In genomic region chr2:236107971-236108625, GRCh38 we compare ENCODE assay signal across 20 cellular contexts.
DNase-seq lines count a peak whose midpoint lies in the region; ATAC-seq and TF ChIP-seq lines count a peak whose summit lies in the region.
"Had no signal": no experiment of that assay in that cellular context is flagged by ENCODE, and none has a peak within 500 bp of the region (broad histone marks: within the 10 kb centered on the region; RNA-seq: fewer than 3 reads in every experiment).

No MANE protein-coding gene starts in this region.

- DNase-seq in left kidney (ENCODE audit: low read depth, low spot score), result peak; percentile 65
- no peak for DNase-seq in trophoblast cell
- DNase-seq in activated T-cell treated with anti-CD3 and anti-CD28 coated beads, Interleukin-2, amount 50 U/mL, for 72 hours, result no peak
- DNase-seq in stimulated activated CD4-positive, alpha-beta T cell treated with anti-CD3 and anti-CD28 coated beads, Interleukin-2, amount 100 ng/mL, for 48 hours, result no peak
- DNase-seq in mesenteric fat pad (ENCODE audit: low spot score), result no peak
- DNase-seq: activated CD4-positive, alpha-beta T cell treated with anti-CD3 and anti-CD28 coated beads, Interleukin-2, amount 10 ng/mL, durations not matched to agents 24 days and 14 days; anterior cingulate cortex; heart left ventricle; left lung; NCI-H1092; NCI-H2029; psoas muscle; stimulated activated CD4-positive, alpha-beta T cell treated with anti-CD3 and anti-CD28 coated beads, Interleukin-1b, Interleukin-23, amount 100 ng/mL, for 48 hours had no signal

- H3K79me1 ChIP-seq in trophoblast cell (ENCODE audit: low read length), result no peaks in the 10 kb centered on the region

- peak overlapping the region; percentile 26 to 67 (median 40); a peak in 18 of 22 replicates for H3K4me2 ChIP-seq in BLaER1 treated with 17β-estradiol and CSF1 and Interleukin-3, amounts not matched to agents 10 nM and 100 nM
- peak overlapping the region; percentile 42 for H3K4me2 ChIP-seq in trophoblast cell (ENCODE audit: low read length)

- no peak overlapping the region for H2BK5ac ChIP-seq in trophoblast cell (ENCODE audit: low read depth, low read length, poor library complexity)

- WGBS in trophoblast cell (ENCODE audit: extremely low coverage, insufficient coverage, insufficient read length), result no CpG with 5 or more reads among the region's 20 CpGs

- no peak overlapping the region for H3K14ac ChIP-seq in trophoblast cell (ENCODE audit: low read length)

- no peak overlapping the region for H3K23ac ChIP-seq in trophoblast cell (ENCODE audit: low read length)

- H3K27me3 ChIP-seq in BLaER1 treated with 17β-estradiol and CSF1 and Interleukin-3, amounts not matched to agents 10 nM and 100 nM, result no peaks in the 10 kb centered on the region
- H3K27me3 ChIP-seq in trophoblast cell (ENCODE audit: insufficient read depth, low read length), result no peaks in the 10 kb centered on the region
- H3K27me3 ChIP-seq: heart left ventricle, left lung had no signal

- H4K8ac ChIP-seq in trophoblast cell (ENCODE audit: low read depth, low read length), result no peak overlapping the region

- H3K9ac ChIP-seq in BLaER1 treated with 17β-estradiol and CSF1 and Interleukin-3, amounts not matched to agents 10 nM and 100 nM, result no peak overlapping the region
- no peak overlapping the region for H3K9ac ChIP-seq in trophoblast cell (ENCODE audit: low read length)

- no peak for TF ChIP-seq CTCF in brain (conservative IDR thresholded peaks at IDR 0.05)

- peaks cover 0 to 9% (median 0%) of the 10 kb centered on the region in 11 experiments; a peak in 2 of 22 replicates for H3K36me3 ChIP-seq in BLaER1 treated with 17β-estradiol and CSF1 and Interleukin-3, amounts not matched to agents 10 nM and 100 nM
- no peaks in the 10 kb centered on the region for H3K36me3 ChIP-seq in trophoblast cell (ENCODE audit: control insufficient read depth in 1 of 2, insufficient read depth in 2 of 2, low read length in 2 of 2)
- H3K36me3 ChIP-seq: heart left ventricle, left lung, neutrophil had no signal

- H2AFZ ChIP-seq in trophoblast cell (ENCODE audit: insufficient read depth, low read length, poor library complexity), result no peak overlapping the region

- H4K12ac ChIP-seq in trophoblast cell (ENCODE audit: low read depth, low read length), result no peak overlapping the region

- peaks cover 38% of the 10 kb centered on the region for H3K4me1 Mint-ChIP-seq in brain
- H3K4me1 Mint-ChIP-seq in activated T-cell treated with anti-CD3 and anti-CD28 coated beads, Interleukin-2, amount 50 U/mL, for 72 hours (ENCODE audit: low read depth), result no peaks in the 10 kb centered on the region
- H3K4me1 Mint-ChIP-seq: activated CD4-positive, alpha-beta T cell treated with anti-CD3 and anti-CD28 coated beads, Interleukin-2, amount 10 ng/mL, durations not matched to agents 24 days and 14 days; activated naive CD4-positive, alpha-beta T cell treated with anti-CD3 and anti-CD28 coated beads, Interleukin-2, amount 50 U/mL, for 24 hours; IgD-negative memory B cell had no signal

- H3K27ac Mint-ChIP-seq in brain, result peak overlapping the region in 3 of 5 experiments; percentile 29 to 71 (median 39)
- no peak overlapping the region for H3K27ac Mint-ChIP-seq in activated T-cell treated with anti-CD3 and anti-CD28 coated beads, Interleukin-2, amount 50 U/mL, for 72 hours
- H3K27ac Mint-ChIP-seq: activated CD4-positive, alpha-beta T cell treated with anti-CD3 and anti-CD28 coated beads, Interleukin-2, amount 10 ng/mL, durations not matched to agents 24 days and 14 days; activated naive CD4-positive, alpha-beta T cell treated with anti-CD3 and anti-CD28 coated beads, Interleukin-2, amount 50 U/mL, for 24 hours; IgD-negative memory B cell had no signal

- H3K9me3 Mint-ChIP-seq in brain, result peaks cover 0 to 4% (median 2%) of the 10 kb centered on the region in 5 experiments
- no peaks in the 10 kb centered on the region for H3K9me3 Mint-ChIP-seq in activated T-cell treated with anti-CD3 and anti-CD28 coated beads, Interleukin-2, amount 50 U/mL, for 72 hours
- H3K9me3 Mint-ChIP-seq: activated CD4-positive, alpha-beta T cell treated with anti-CD3 and anti-CD28 coated beads, Interleukin-2, amount 10 ng/mL, durations not matched to agents 24 days and 14 days; activated naive CD4-positive, alpha-beta T cell treated with anti-CD3 and anti-CD28 coated beads, Interleukin-2, amount 50 U/mL, for 24 hours had no signal

- no peak overlapping the region for H2BK12ac ChIP-seq in trophoblast cell (ENCODE audit: low read length)

- no peak overlapping the region for H3K4me3 ChIP-seq in BLaER1 treated with 17β-estradiol and CSF1 and Interleukin-3, amounts not matched to agents 10 nM and 100 nM
- no peak overlapping the region for H3K4me3 ChIP-seq in trophoblast cell (ENCODE audit: low read depth, low read length)
- H3K4me3 ChIP-seq: heart left ventricle, left lung, psoas muscle, skin epidermis had no signal

- H3K36me3 Mint-ChIP-seq in brain, result peaks cover 36% of the 10 kb centered on the region
- no peaks in the 10 kb centered on the region for H3K36me3 Mint-ChIP-seq in activated T-cell treated with anti-CD3 and anti-CD28 coated beads, Interleukin-2, amount 50 U/mL, for 72 hours (ENCODE audit: insufficient read depth in 2 of 2)
- H3K36me3 Mint-ChIP-seq: activated naive CD4-positive, alpha-beta T cell treated with anti-CD3 and anti-CD28 coated beads, Interleukin-2, amount 50 U/mL, for 24 hours; IgD-negative memory B cell had no signal

- no peak overlapping the region for H3K18ac ChIP-seq in trophoblast cell (ENCODE audit: low read length)

- peaks cover 0 to 24% (median 0%) of the 10 kb centered on the region in 11 experiments; a peak in 6 of 22 replicates for H4K20me1 ChIP-seq in BLaER1 treated with 17β-estradiol and CSF1 and Interleukin-3, amounts not matched to agents 10 nM and 100 nM

- ATAC-seq in activated T-cell treated with anti-CD3 and anti-CD28 coated beads, Interleukin-2, amount 50 U/mL, for 72 hours (replicated peaks in 1 of 2), result no peak
- no peak for ATAC-seq in GM19455 (IDR thresholded peaks at IDR 0.05; ENCODE audit: unreplicated experiment)
- ATAC-seq: heart left ventricle, left lung, psoas muscle had no signal

- H4K91ac ChIP-seq in trophoblast cell (ENCODE audit: low read depth, low read length), result no peak overlapping the region

- no peak overlapping the region for H2BK120ac ChIP-seq in trophoblast cell (ENCODE audit: insufficient read depth, low read length, poor library complexity)

- no peak overlapping the region for H2AK5ac ChIP-seq in trophoblast cell (ENCODE audit: low read length)

- H3K27me3 Mint-ChIP-seq in brain, result no peaks in the 10 kb centered on the region
- peaks cover 10% of the 10 kb centered on the region for H3K27me3 Mint-ChIP-seq in activated T-cell treated with anti-CD3 and anti-CD28 coated beads, Interleukin-2, amount 50 U/mL, for 72 hours (ENCODE audit: low read depth)

- H3K79me2 ChIP-seq in trophoblast cell (ENCODE audit: control insufficient read depth, insufficient read depth, low read length, poor library complexity), result no peaks in the 10 kb centered on the region

- peaks cover 6 to 15% (median 12%) of the 10 kb centered on the region in 10 experiments; a peak in 18 of 20 replicates for H3K4me1 ChIP-seq in BLaER1 treated with 17β-estradiol and CSF1 and Interleukin-3, amounts not matched to agents 10 nM and 100 nM
- H3K4me1 ChIP-seq in trophoblast cell (ENCODE audit: control insufficient read depth in 1 of 2, insufficient read depth in 2 of 2, low read length in 2 of 2), result peaks cover 8 to 11% of the 10 kb centered on the region in 2 experiments
- H3K4me1 ChIP-seq: left lung, psoas muscle had no signal

- no peak overlapping the region for H3K27ac ChIP-seq in BLaER1 treated with 17β-estradiol and CSF1 and Interleukin-3, amounts not matched to agents 10 nM and 100 nM
- no peak overlapping the region for H3K27ac ChIP-seq in trophoblast cell (ENCODE audit: low read depth, low read length)
- H3K27ac ChIP-seq: heart left ventricle, left lung, neutrophil, psoas muscle, skin epidermis had no signal

- H3K4ac ChIP-seq in trophoblast cell (ENCODE audit: low read depth, low read length), result no peak overlapping the region

- H3K9me3 ChIP-seq in BLaER1 treated with 17β-estradiol and CSF1 and Interleukin-3, amounts not matched to agents 10 nM and 100 nM (replicated peaks in 1 of 11), result no peaks in the 10 kb centered on the region
- H3K9me3 ChIP-seq in trophoblast cell (ENCODE audit: insufficient read depth, low read depth, low read length), result no peaks in the 10 kb centered on the region
- H3K9me3 ChIP-seq: heart left ventricle, left lung, neutrophil, psoas muscle had no signal

- H3K4me3 Mint-ChIP-seq in brain, result peak overlapping the region in 4 of 5 experiments; percentile 1 to 63 (median 41)
- H3K4me3 Mint-ChIP-seq in activated T-cell treated with anti-CD3 and anti-CD28 coated beads, Interleukin-2, amount 50 U/mL, for 72 hours, result no peak overlapping the region
- H3K4me3 Mint-ChIP-seq: activated CD4-positive, alpha-beta T cell treated with anti-CD3 and anti-CD28 coated beads, Interleukin-2, amount 10 ng/mL, durations not matched to agents 24 days and 14 days; activated naive CD4-positive, alpha-beta T cell treated with anti-CD3 and anti-CD28 coated beads, Interleukin-2, amount 50 U/mL, for 24 hours; IgD-negative memory B cell had no signal

Comparison
In these comparisons a context has a peak if more than half of its experiments do, and no peak if none do; other contexts are left out.
1. H3K4me3 Mint-ChIP-seq: peak in brain (4 of 5); none in activated T-cell treated with anti-CD3 and anti-CD28 coated beads, Interleukin-2, amount 50 U/mL, for 72 hours (0 of 2).